Comparison of ENCODE assay signal across 29 cellular contexts in genomic region chrX:138006176-138006575, GRCh38.
"Had no signal": no experiment of that assay in that cellular context is flagged by ENCODE, and none has a peak within 500 bp of the region (broad histone marks: within the 10 kb centered on the region; RNA-seq: fewer than 3 reads in every experiment).

No MANE protein-coding gene starts in this region.

- H3K4me1 Mint-ChIP-seq: activated B cell treated with CpG ODN at 0.5 μM for 24 hours; activated CD8-positive, alpha-beta memory T cell treated with anti-CD3 and anti-CD28 coated beads, Interleukin-2, amount 10 ng/mL, durations not matched to agents 7 days and 5 days; activated naive CD4-positive, alpha-beta T cell treated with anti-CD3 and anti-CD28 coated beads, Interleukin-2, amount 10 ng/mL, durations not matched to agents 7 days and 5 days; activated naive CD8-positive, alpha-beta T cell treated with anti-CD3 and anti-CD28 coated beads, Interleukin-2, amount 50 U/mL, for 24 hours had no signal

- H3K4me3 Mint-ChIP-seq: activated B cell treated with CpG ODN at 0.5 μM for 24 hours; activated CD4-positive, alpha-beta memory T cell treated with anti-CD3 and anti-CD28 coated beads for 36 hours; activated CD8-positive, alpha-beta memory T cell treated with anti-CD3 and anti-CD28 coated beads, Interleukin-2, amount 10 ng/mL, durations not matched to agents 7 days and 5 days; activated naive CD4-positive, alpha-beta T cell treated with anti-CD3 and anti-CD28 coated beads, Interleukin-2, amount 10 ng/mL, durations not matched to agents 7 days and 5 days; activated naive CD8-positive, alpha-beta T cell; activated naive CD8-positive, alpha-beta T cell treated with anti-CD3 and anti-CD28 coated beads, Interleukin-2, amount 50 U/mL, for 24 hours had no signal

- H3K27ac Mint-ChIP-seq: activated B cell treated with CpG ODN at 0.5 μM for 24 hours; activated CD4-positive, alpha-beta memory T cell treated with anti-CD3 and anti-CD28 coated beads for 36 hours; activated CD8-positive, alpha-beta memory T cell treated with anti-CD3 and anti-CD28 coated beads, Interleukin-2, amount 10 ng/mL, durations not matched to agents 7 days and 5 days; activated naive CD4-positive, alpha-beta T cell treated with anti-CD3 and anti-CD28 coated beads, Interleukin-2, amount 10 ng/mL, durations not matched to agents 7 days and 5 days; activated naive CD8-positive, alpha-beta T cell; activated naive CD8-positive, alpha-beta T cell treated with anti-CD3 and anti-CD28 coated beads, Interleukin-2, amount 50 U/mL, for 24 hours had no signal

- H3K36me3 Mint-ChIP-seq: activated CD4-positive, alpha-beta memory T cell treated with anti-CD3 and anti-CD28 coated beads for 36 hours; activated CD8-positive, alpha-beta memory T cell treated with anti-CD3 and anti-CD28 coated beads, Interleukin-2, amount 10 ng/mL, durations not matched to agents 7 days and 5 days; activated naive CD4-positive, alpha-beta T cell treated with anti-CD3 and anti-CD28 coated beads, Interleukin-2, amount 10 ng/mL, durations not matched to agents 7 days and 5 days; activated naive CD8-positive, alpha-beta T cell had no signal

- DNase-seq: activated B cell treated with CpG ODN at 0.5 μM for 24 hours; activated CD4-positive, alpha-beta memory T cell treated with anti-CD3 and anti-CD28 coated beads for 36 hours; activated CD4-positive, alpha-beta T cell treated with anti-CD3 and anti-CD28 coated beads for 4 hours; activated CD4-positive, alpha-beta T cell treated with anti-CD3 and anti-CD28 coated beads, Interleukin-2, amount 50 U/mL, for 1 hour; activated CD4-positive, CD25-positive, alpha-beta regulatory T cell treated with anti-CD3 and anti-CD28 coated beads, Interleukin-2, amount 50 U/mL, for 72 hours; activated CD8-positive, alpha-beta memory T cell treated with anti-CD3 and anti-CD28 coated beads for 24 hours; activated CD8-positive, alpha-beta memory T cell treated with anti-CD3 and anti-CD28 coated beads, Interleukin-2, amount 10 ng/mL, durations not matched to agents 7 days and 5 days; activated CD8-positive, alpha-beta memory T cell treated with anti-CD3 and anti-CD28 coated beads, Interleukin-2, amount 50 U/mL, for 48 hours; activated effector memory CD4-positive, alpha-beta T cell treated with Interleukin-2 at 50 U/mL for 16 hours; activated naive CD4-positive, alpha-beta T cell treated with anti-CD3 and anti-CD28 coated beads, Interleukin-2, amount 10 ng/mL, durations not matched to agents 7 days and 5 days; activated naive CD8-positive, alpha-beta T cell treated with anti-CD3 and anti-CD28 coated beads, Interleukin-2, amount 50 U/mL, for 24 hours; activated T-cell treated with anti-CD3 and anti-CD28 coated beads, Interleukin-2, amount 50 U/mL, for 48 hours; anterior cingulate cortex; brain microvascular endothelial cell; central memory CD4-positive, alpha-beta T cell; NCI-H1694 treated with DMSO at 0.1 percent for 48 hours; NCI-H2029; NCI-H2171 treated with DMSO at 0.1 percent for 48 hours; NCI-H2227 treated with DMSO at 0.1 percent for 48 hours; NCI-H446; NCI-H510A treated with DMSO at 0.1 percent for 48 hours; NCI-H526 treated with DMSO at 0.1 percent for 48 hours; OCI-M1; Right ventricle myocardium superior; SW 1271; T-helper 1 cell; T-helper 2 cell; T-helper 9 cell had no signal

- ATAC-seq: activated CD8-positive, alpha-beta memory T cell treated with anti-CD3 and anti-CD28 coated beads, Interleukin-2, amount 10 ng/mL, durations not matched to agents 7 days and 5 days; activated naive CD8-positive, alpha-beta T cell treated with anti-CD3 and anti-CD28 coated beads, Interleukin-2, amount 50 U/mL, for 24 hours had no signal

- H3K9me3 Mint-ChIP-seq: activated B cell treated with CpG ODN at 0.5 μM for 24 hours; activated CD4-positive, alpha-beta memory T cell treated with anti-CD3 and anti-CD28 coated beads for 36 hours; activated naive CD4-positive, alpha-beta T cell treated with anti-CD3 and anti-CD28 coated beads, Interleukin-2, amount 10 ng/mL, durations not matched to agents 7 days and 5 days; activated naive CD8-positive, alpha-beta T cell treated with anti-CD3 and anti-CD28 coated beads, Interleukin-2, amount 50 U/mL, for 24 hours had no signal
